ENCODE assay signal across 8 cellular contexts in genomic region chr12:93813972-93814821, GRCh38.
DNase-seq lines count a peak whose midpoint lies in the region; ATAC-seq lines count a peak whose summit lies in the region.

No MANE protein-coding gene starts in this region.

- no peak overlapping the region for H3K4me3 ChIP-seq in skeletal muscle cell (ENCODE audit: low read depth, low read length)

- ATAC-seq in GM18873 (IDR thresholded peaks at IDR 0.05; ENCODE audit: low FRiP score, unreplicated experiment) (no peak), HG03469 (IDR thresholded peaks at IDR 0.05; ENCODE audit: unreplicated experiment) (no peak)

- DNase-seq in HuH-7.5 (ENCODE audit: low spot score) (peak; percentile 11), amygdala (lab: John Stamatoyannopoulos, UW) (peak in 44 of 56 donors; percentile 4 to 80 (median 40)), hypothalamus (lab: John Stamatoyannopoulos, UW) (peak in 37 of 51 donors; percentile 12 to 84 (median 61)), skeletal muscle cell (ENCODE audit: low read depth) (peak; percentile 82), ecto neural progenitor cell (ENCODE audit: low spot score) (no peak), KG1 (lab: John Stamatoyannopoulos, UW) (no peak)

Comparison
In these comparisons a context has a peak if more than half of its experiments do, and no peak if none do; other contexts are left out.
1. DNase-seq: peak in HuH-7.5 (single experiment), amygdala (44 of 56), hypothalamus (37 of 51) and skeletal muscle cell (single experiment); none in ecto neural progenitor cell (single experiment) and KG1 (single experiment).